In the genomic region with DNA sequence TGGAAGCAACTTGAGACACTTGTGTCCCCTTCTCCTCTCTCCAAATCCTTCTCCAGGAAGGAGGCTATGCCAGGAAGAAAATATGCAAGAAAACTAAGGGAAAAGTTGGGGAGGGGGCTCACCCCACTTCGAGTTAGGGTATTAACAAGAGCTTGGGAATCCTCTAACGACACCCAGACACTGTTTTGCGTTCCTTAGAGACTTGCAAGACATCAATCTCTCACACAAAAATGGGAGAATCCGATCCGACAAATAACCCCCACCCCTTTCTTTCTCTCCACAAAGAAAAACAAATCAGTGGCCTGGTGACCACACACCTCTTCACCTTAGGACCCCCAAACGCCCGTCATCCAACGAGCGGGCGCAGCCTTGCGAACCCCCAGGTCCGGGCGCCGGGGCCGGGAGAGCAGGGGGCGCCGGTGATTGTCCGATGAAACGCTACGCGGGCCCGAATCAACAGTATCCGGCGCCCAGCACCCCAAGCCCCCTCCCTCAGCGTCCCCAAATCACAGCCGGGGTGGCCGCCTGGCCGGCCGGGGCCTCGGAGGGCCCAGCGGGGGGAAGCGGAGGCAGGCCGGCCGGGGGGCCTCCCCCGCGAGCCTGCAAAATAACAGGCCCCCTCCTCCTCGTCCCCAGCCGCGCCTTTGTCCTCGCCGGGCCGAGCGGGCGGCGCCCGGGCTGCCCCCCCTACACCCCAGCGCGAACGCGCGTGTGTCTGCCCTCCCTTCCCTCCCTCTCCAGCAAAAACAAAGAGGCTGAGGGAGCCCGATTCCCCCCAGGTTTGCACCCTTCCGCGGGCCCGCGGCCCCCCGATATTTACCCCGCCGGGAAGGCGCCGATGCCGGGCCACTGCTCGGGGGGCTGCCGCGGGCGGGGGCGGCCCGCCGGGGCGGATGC, we compare ENCODE assay signal across 8 cellular contexts. TPM values are rescaled to one million over a fixed set of nuclear protein-coding genes. Genes with fewer than 3 reads are reported as not detected.
DNase-seq lines count a peak whose midpoint lies in the region; ATAC-seq and TF ChIP-seq lines count a peak whose summit lies in the region.

No MANE protein-coding gene starts in this region.

- no peaks in the 10 kb centered on the region for H3K9me3 ChIP-seq in right lobe of liver

- ATAC-seq in GM18867 (IDR thresholded peaks at IDR 0.05; ENCODE audit: unreplicated experiment) (peak; percentile 31), right lobe of liver (peak; percentile 42 to 69 (median 60)), GM18511 (IDR thresholded peaks at IDR 0.05; ENCODE audit: unreplicated experiment) (no peak)
- ATAC-seq in activated CD8-positive, alpha-beta T cell treated with anti-CD3 and anti-CD28 coated beads for 36 hours, result peak; percentile 42

- TF ChIP-seq POLR2A in right lobe of liver (IDR thresholded peaks at IDR 0.05), result peak; percentile 23

- peak overlapping the region; percentile 57 to 70 (median 66) for H3K4me3 ChIP-seq in right lobe of liver

- H3K9me3 Mint-ChIP-seq in activated CD8-positive, alpha-beta T cell treated with anti-CD3 and anti-CD28 coated beads for 36 hours, result no peaks in the 10 kb centered on the region

- peak overlapping the region; percentile 91 for H3K27ac Mint-ChIP-seq in activated CD8-positive, alpha-beta T cell treated with anti-CD3 and anti-CD28 coated beads for 36 hours

- no peaks in the 10 kb centered on the region for H3K27me3 ChIP-seq in right lobe of liver

- peak overlapping the region; percentile 99 for H3K27ac ChIP-seq in 22Rv1
- H3K27ac ChIP-seq in right lobe of liver, result peak overlapping the region; percentile 86 to 95 (median 89)

- peaks cover 19% of the 10 kb centered on the region for H3K36me3 Mint-ChIP-seq in activated CD8-positive, alpha-beta T cell treated with anti-CD3 and anti-CD28 coated beads for 36 hours (ENCODE audit: low read depth)

- intact Hi-C loops in activated CD8-positive, alpha-beta T cell treated with anti-CD3 and anti-CD28 coated beads for 36 hours (cut with micrococcal nuclease), result no loop called here
- intact Hi-C loops in right lobe of liver (cut with DNase I), result no loop called here

- 0% methylated on average over 17 of the region's 70 CpGs for WGBS in right lobe of liver (ENCODE audit: insufficient coverage, low coverage, low lambda C conversion rate, missing lambda C conversion rate)

- H3K4me3 Mint-ChIP-seq in activated CD8-positive, alpha-beta T cell treated with anti-CD3 and anti-CD28 coated beads for 36 hours, result peak overlapping the region; percentile 92

- no peak for TF ChIP-seq CTCF in 22Rv1 (IDR thresholded peaks at IDR 0.05)
- no peak for TF ChIP-seq CTCF in activated CD8-positive, alpha-beta T cell treated with anti-CD3 and anti-CD28 coated beads for 36 hours (IDR thresholded peaks at IDR 0.05)
- no peak for TF ChIP-seq CTCF in right lobe of liver (IDR thresholded peaks at IDR 0.05)

- POLR2A ChIA-PET in activated CD8-positive, alpha-beta T cell treated with anti-CD3 and anti-CD28 coated beads for 36 hours (lab: Charles Lee), result interaction anchor here (0.7 to 1.4 kb wide), 2 partner anchors 10 to 137 kb away, joined by 3 to 5 read pairs; no protein-coding TSS in a partner anchor

- no peaks in the 10 kb centered on the region for H3K36me3 ChIP-seq in right lobe of liver

- H3K27me3 Mint-ChIP-seq in activated CD8-positive, alpha-beta T cell treated with anti-CD3 and anti-CD28 coated beads for 36 hours, result no peaks in the 10 kb centered on the region

- H3K4me1 Mint-ChIP-seq in activated CD8-positive, alpha-beta T cell treated with anti-CD3 and anti-CD28 coated beads for 36 hours (ENCODE audit: low read depth), result peaks cover 39% of the 10 kb centered on the region

- CTCF ChIA-PET in activated CD8-positive, alpha-beta T cell treated with anti-CD3 and anti-CD28 coated beads for 36 hours (lab: Charles Lee), result interaction anchor here (1.4 to 1.7 kb wide), 2 partner anchors 19 to 265 kb away, joined by 3 to 7 read pairs; no protein-coding TSS in a partner anchor

- H3K4me1 ChIP-seq in right lobe of liver, result peaks cover 0 to 7% (median under 1%) of the 10 kb centered on the region in 4 donors

- DNase-seq in NCI-H1092 treated with DMSO at 0.1 percent for 48 hours (lab: John Stamatoyannopoulos, UW), result peak; percentile 57
- peak; percentile 45 for DNase-seq in activated CD8-positive, alpha-beta T cell treated with anti-CD3 and anti-CD28 coated beads for 36 hours
- DNase-seq in effector CD4-positive, alpha-beta T cell, result peak; percentile 51
- peak in 2 of 3 donors; percentile 65 to 78 for DNase-seq in right lobe of liver
- peak; percentile 54 for DNase-seq in stimulated activated CD4-positive, alpha-beta T cell treated with anti-CD3 and anti-CD28 coated beads, Interleukin-4, amount 100 ng/mL, for 1 hour

RNA-seq across cellular contexts. Expression of a gene that starts 0.6 kb away (rescaled TPM):
- total RNA-seq in activated CD8-positive, alpha-beta T cell treated with anti-CD3 and anti-CD28 coated beads for 36 hours, result 100 to 1,000 TPM; 123 TPM
- total RNA-seq in right lobe of liver, result 10 to 100 TPM; 19.9 to 41.8 (median 27.4) TPM

RNA-seq across cellular contexts. Expression of a gene that starts 43.8 kb away (rescaled TPM):
- 10 to 100 TPM; 15.7 to 16.8 TPM for total RNA-seq in activated CD8-positive, alpha-beta T cell treated with anti-CD3 and anti-CD28 coated beads for 36 hours
- 10 to 100 TPM in 5 of 6 experiments, 1 to 10 TPM in 1; 7.9 to 42.6 (median 16.9) TPM for total RNA-seq in right lobe of liver
